Comparison of ENCODE assay signal across 1 cellular context in genomic region chr13:28683169-28683568, GRCh38. TPM values are rescaled to one million over a fixed set of nuclear protein-coding genes. Genes with fewer than 3 reads are reported as not detected.
"Had no signal": no experiment of that assay in that cellular context is flagged by ENCODE, and none has a peak within 500 bp of the region (broad histone marks: within the 10 kb centered on the region; RNA-seq: fewer than 3 reads in every experiment).

No MANE protein-coding gene starts in this region.

RNA-seq across cellular contexts. Expression of gene SLC46A3, which starts 35.6 kb away (rescaled TPM):
- total RNA-seq: HepG2 had no signal
- polyA plus RNA-seq: HepG2 had no signal
